ENCODE assay signal across 12 cellular contexts in genomic region chr16:11346700-11347319, GRCh38. TPM values are rescaled to one million over a fixed set of nuclear protein-coding genes. Genes with fewer than 3 reads are reported as not detected.
DNase-seq lines count a peak whose midpoint lies in the region; ATAC-seq and TF ChIP-seq lines count a peak whose summit lies in the region.
"Had no signal": no experiment of that assay in that cellular context is flagged by ENCODE, and none has a peak within 500 bp of the region (broad histone marks: within the 10 kb centered on the region; RNA-seq: fewer than 3 reads in every experiment).

No MANE protein-coding gene starts in this region.

- dilution Hi-C loops in mammary epithelial cell (cut with HindIII; ENCODE audit: low sequenced_read_pairs) = no loop called here

- H3K9me3 Mint-ChIP-seq in activated T-cell treated with anti-CD3 and anti-CD28 coated beads, Interleukin-2, amount 50 U/mL, for 4 hours = no peaks in the 10 kb centered on the region
- H3K9me3 Mint-ChIP-seq in progenitor cell of endocrine pancreas (ENCODE audit: low read depth) = no peaks in the 10 kb centered on the region

- no peaks in the 10 kb centered on the region for H3K9me3 ChIP-seq in mammary epithelial cell (replicated peaks; ENCODE audit: insufficient read depth, low read length)

- H3K27ac ChIP-seq in mammary epithelial cell (ENCODE audit: insufficient read depth, low read depth, low read length) = no peak overlapping the region
- H3K27ac ChIP-seq: WERI-Rb-1 had no signal

- TF ChIP-seq CTCF in mammary epithelial cell (conservative IDR thresholded peaks at IDR 0.05 in 1 of 2, IDR thresholded peaks at IDR 0.05 in 1 of 2; ENCODE audit: extremely low read depth in 1 of 2, insufficient read depth in 1 of 2, low read depth in 1 of 2, low read length in 2 of 2) (no peak), progenitor cell of endocrine pancreas (IDR thresholded peaks at IDR 0.05; ENCODE audit: unreplicated experiment) (no peak)

- H4K20me1 ChIP-seq in mammary epithelial cell (ENCODE audit: insufficient read depth, low read length) = no peaks in the 10 kb centered on the region

- intact Hi-C loops in mammary epithelial cell (cut with micrococcal nuclease) = no loop called here

- H3K4me2 ChIP-seq in mammary epithelial cell (ENCODE audit: insufficient read depth, low read depth, low read length) = peak overlapping the region; percentile 28

- BruUV-seq in mammary epithelial cell (replicated peaks; lab: Mats Ljungman, UMichigan) = no TSS peak

- 84% methylated on average over 8 of the region's 9 CpGs for WGBS in mammary epithelial cell (ENCODE audit: low coverage, missing lambda C conversion rate)

- no peak for ATAC-seq in activated T-cell treated with anti-CD3 and anti-CD28 coated beads, Interleukin-2, amount 50 U/mL, for 4 hours

- CTCF ChIA-PET in mammary epithelial cell (lab: Charles Lee; ENCODE audit: low non-redundant PET) = no interaction called here

- no peaks in the 10 kb centered on the region for H3K27me3 Mint-ChIP-seq in activated T-cell treated with anti-CD3 and anti-CD28 coated beads, Interleukin-2, amount 50 U/mL, for 4 hours (ENCODE audit: low read depth)
- no peaks in the 10 kb centered on the region for H3K27me3 Mint-ChIP-seq in progenitor cell of endocrine pancreas

- H3K4me1 ChIP-seq in mammary epithelial cell (ENCODE audit: insufficient read depth, low read length) = peaks cover 8% of the 10 kb centered on the region

- no peak overlapping the region for H2AFZ ChIP-seq in mammary epithelial cell (ENCODE audit: low read depth, low read length)

- no peaks in the 10 kb centered on the region for H3K36me3 ChIP-seq in mammary epithelial cell (ENCODE audit: insufficient read depth, low read length)

- H3K36me3 Mint-ChIP-seq in activated T-cell treated with anti-CD3 and anti-CD28 coated beads, Interleukin-2, amount 50 U/mL, for 4 hours (ENCODE audit: insufficient read depth) = no peaks in the 10 kb centered on the region
- no peaks in the 10 kb centered on the region for H3K36me3 Mint-ChIP-seq in progenitor cell of endocrine pancreas (ENCODE audit: insufficient read depth)

- H3K4me3 ChIP-seq in mammary epithelial cell (replicated peaks in 1 of 3; ENCODE audit: insufficient read depth in 1 of 3, low read depth in 2 of 3, low read length in 3 of 3) = no peak overlapping the region
- H3K4me3 ChIP-seq: lung had no signal

- no peaks in the 10 kb centered on the region for H3K27me3 ChIP-seq in mammary epithelial cell (ENCODE audit: insufficient read depth, low read length)

- DNase-seq in activated T-cell treated with anti-CD3 and anti-CD28 coated beads, Interleukin-2, amount 50 U/mL, for 4 hours = no peak
- no peak for DNase-seq in activated T-cell treated with anti-CD3 and anti-CD28 coated beads, Interleukin-2, amount 50 U/mL, for 1 hour
- peak; percentile 10 for DNase-seq in NCI-H526 treated with DMSO at 0.1 percent for 48 hours (lab: John Stamatoyannopoulos, UW)
- DNase-seq in mammary epithelial cell = no peak
- no peak for DNase-seq in progenitor cell of endocrine pancreas (ENCODE audit: low spot score, unreplicated experiment)
- DNase-seq in OCI-M2 (lab: John Stamatoyannopoulos, UW; ENCODE audit: unreplicated experiment) = no peak
- DNase-seq in dedifferentiated amniotic fluid mesenchymal stem cell (ENCODE audit: extremely low spot score) = no peak
- DNase-seq in NCI-H774 (lab: John Stamatoyannopoulos, UW) = no peak
- DNase-seq: NCI-H2171; stimulated activated CD4-positive, alpha-beta T cell treated with anti-CD3 and anti-CD28 coated beads, Interleukin-4, amount 100 ng/mL, for 24 hours; WERI-Rb-1 had no signal

- in situ Hi-C loops in mammary epithelial cell (cut with MboI; ENCODE audit: low sequenced_read_pairs in 2 of 2) = no loop called here

- H3K9ac ChIP-seq in mammary epithelial cell (ENCODE audit: insufficient read depth, low read length) = no peak overlapping the region

- peak overlapping the region; percentile 84 for H3K4me3 Mint-ChIP-seq in activated T-cell treated with anti-CD3 and anti-CD28 coated beads, Interleukin-2, amount 50 U/mL, for 4 hours
- H3K4me3 Mint-ChIP-seq in progenitor cell of endocrine pancreas (ENCODE audit: low read depth) = peak overlapping the region; percentile 85

- H3K27ac Mint-ChIP-seq in progenitor cell of endocrine pancreas = no peak overlapping the region

- H3K4me1 Mint-ChIP-seq in activated T-cell treated with anti-CD3 and anti-CD28 coated beads, Interleukin-2, amount 50 U/mL, for 4 hours (ENCODE audit: low read depth) = peaks cover 23% of the 10 kb centered on the region
- H3K4me1 Mint-ChIP-seq in progenitor cell of endocrine pancreas (ENCODE audit: low read depth) = peaks cover 7% of the 10 kb centered on the region

- H3K79me2 ChIP-seq in mammary epithelial cell (ENCODE audit: insufficient read depth, low read length) = peaks cover 43% of the 10 kb centered on the region

RNA-seq across cellular contexts. Expression of gene RMI2, which starts 1.6 kb away (rescaled TPM):
- 10 to 100 TPM in 2 of 3 donors, 1 to 10 TPM in 1; 5.5 to 12.9 (median 12.8) TPM for total RNA-seq in activated T-cell treated with anti-CD3 and anti-CD28 coated beads, Interleukin-2, amount 50 U/mL, for 4 hours
- 10 to 100 TPM in 1 of 2 donors, 1 to 10 TPM in 1; 2.2 to 14.7 TPM for total RNA-seq in mammary epithelial cell
- polyA plus RNA-seq in mammary epithelial cell = 13.8 TPM
- polyA minus RNA-seq in mammary epithelial cell = 3.6 TPM
- 32.5 and 33.6 TPM in 2 replicates for total RNA-seq in progenitor cell of endocrine pancreas
